In the genomic region with DNA sequence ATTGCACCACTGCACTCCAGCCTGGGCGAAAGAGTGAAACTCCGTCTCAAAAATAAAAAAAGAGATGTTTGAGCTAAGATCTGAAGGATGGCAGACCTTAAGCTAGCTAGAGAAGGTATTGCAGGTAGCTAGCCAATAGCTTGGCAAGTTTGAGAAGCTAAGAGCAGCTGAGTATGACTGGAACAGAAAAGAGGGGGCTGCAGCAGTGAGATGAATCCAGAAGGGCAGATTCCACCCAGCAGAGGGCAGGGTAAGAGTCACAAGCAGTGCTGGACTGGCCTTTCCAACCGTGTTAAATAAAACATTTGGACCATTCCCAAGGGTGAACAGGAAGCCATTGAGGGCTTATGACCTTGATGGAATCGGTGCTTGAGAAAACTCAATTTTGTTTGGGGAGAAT, we compare ENCODE assay signal across 5 cellular contexts. TPM values are rescaled to one million over a fixed set of nuclear protein-coding genes. Genes with fewer than 3 reads are reported as not detected.
DNase-seq lines count a peak whose midpoint lies in the region; ATAC-seq, FAIRE-seq and TF ChIP-seq lines count a peak whose summit lies in the region.

No MANE protein-coding gene starts in this region.

- H3K27ac ChIP-seq in K562 (ENCODE audit: extremely low read depth, low read depth, low read length) (no peak overlapping the region), pancreas (no peak overlapping the region)

- WGBS in K562 (ENCODE audit: insufficient coverage, low coverage, missing lambda C conversion rate): 58% methylated on average over 4 of the region's 4 CpGs
- WGBS in pancreas, 2 donors: 44 to 46% methylated on average over 4 of the region's 4 CpGs

- peaks cover 23% of the 10 kb centered on the region; the same call in 1 of the 3 replicates for H3K36me3 ChIP-seq in K562 (ENCODE audit: control insufficient read depth, insufficient read depth, low read length)
- peaks cover 0 to 5% (median 0%) of the 10 kb centered on the region in 3 donors for H3K36me3 ChIP-seq in pancreas

- in situ Hi-C loops in K562 (cut with MboI): no loop called here

- H3K27me3 ChIP-seq in K562 (ENCODE audit: control insufficient read depth in 2 of 2, insufficient read depth in 2 of 2, low read length in 2 of 2) (no peaks in the 10 kb centered on the region), pancreas (no peaks in the 10 kb centered on the region)

- TF ChIP-seq CTCF in K562 (IDR thresholded peaks at IDR 0.05 in 2 of 3, conservative IDR thresholded peaks at IDR 0.05 in 1 of 3; ENCODE audit: insufficient read depth in 2 of 3, low read depth in 1 of 3, low read length in 3 of 3) (peak; percentile 53 to 60 (median 56); a peak in 5 of 6 replicates), pancreas (IDR thresholded peaks at IDR 0.05) (peak in 1 of 4 donors; percentile 20)

- H3K36me3 Mint-ChIP-seq in IgD-negative memory B cell: peaks cover 1% of the 10 kb centered on the region

- H3K27me3 Mint-ChIP-seq in IgD-negative memory B cell: no peaks in the 10 kb centered on the region

- peak overlapping the region in 1 of 4 donors; percentile 57 for H3K4me3 Mint-ChIP-seq in IgD-negative memory B cell

- no peak overlapping the region for H2AFZ ChIP-seq in K562 (ENCODE audit: low read depth, low read length)

- DNase-seq in K562 (ENCODE audit: extremely low read depth in 1 of 4, low spot score in 3 of 4) (peak in 2 of 4 experiments; percentile 41 to 59), pancreas (peak in 1 of 6 donors; percentile 33), NCI-H2107 treated with DMSO at 0.1 percent for 48 hours (lab: John Stamatoyannopoulos, UW; ENCODE audit: unreplicated experiment) (no peak)

- ATAC-seq in K562 (peak; percentile 96), pancreas (peak; percentile 49 to 79 (median 70)), GM18520 (IDR thresholded peaks at IDR 0.05; ENCODE audit: unreplicated experiment) (no peak)

- FAIRE-seq in K562 (lab: Jason Lieb, UNC): peak; percentile 75
- no peak for FAIRE-seq in pancreas (lab: Jason Lieb, UNC)

- H4K20me1 ChIP-seq in K562 (replicated peaks; ENCODE audit: control insufficient read depth, insufficient read depth, low read length): no peaks in the 10 kb centered on the region

- BruUV-seq in K562 (replicated peaks; lab: Mats Ljungman, UMichigan): no TSS peak

- peaks cover 10 to 17% (median 12%) of the 10 kb centered on the region in 3 donors for H3K4me1 Mint-ChIP-seq in IgD-negative memory B cell

- H3K9me3 Mint-ChIP-seq in IgD-negative memory B cell: no peaks in the 10 kb centered on the region

- H3K9me3 ChIP-seq in K562 (replicated peaks; ENCODE audit: control insufficient read depth, insufficient read depth, low read depth, low read length) (no peaks in the 10 kb centered on the region), pancreas (no peaks in the 10 kb centered on the region)

- H3K27ac Mint-ChIP-seq in IgD-negative memory B cell: peak overlapping the region in 2 of 3 donors; percentile 22 to 68

- POLR2A ChIA-PET in K562 (lab: Yijun Ruan, JAX): interaction anchor here (0.9 to 1.4 kb wide), 3 partner anchors 11 to 86 kb away, joined by 3 to 4 read pairs (median 3); no protein-coding TSS in a partner anchor

- CTCF ChIA-PET in K562 (lab: Yijun Ruan, JAX; ENCODE audit: low intra/inter-chr PET ratio): interaction anchor here (0.6 to 0.7 kb wide), 2 partner anchors 58 to 153 kb away, joined by 3 to 4 read pairs; no protein-coding TSS in a partner anchor

- H3K9ac ChIP-seq in K562 (ENCODE audit: insufficient read depth in 1 of 2, low read depth in 2 of 2, low read length in 2 of 2): no peak overlapping the region

- no peak for TF ChIP-seq POLR2A in K562 (conservative IDR thresholded peaks at IDR 0.05)

- intact Hi-C loops in K562 (cut with micrococcal nuclease): loop anchor here (5.0 kb wide), 1 partner anchor 157 kb away; no protein-coding TSS in a partner anchor
- intact Hi-C loops in pancreas (cut with DNase I): no loop called here

- H3K79me2 ChIP-seq in K562 (ENCODE audit: control insufficient read depth, insufficient read depth, low read length): no peaks in the 10 kb centered on the region

- peaks cover 2 to 3% of the 10 kb centered on the region in 2 experiments; a peak in 4 of 5 replicates for H3K4me1 ChIP-seq in K562 (replicated peaks in 1 of 2; ENCODE audit: control insufficient read depth in 2 of 2, insufficient read depth in 2 of 2, low read length in 2 of 2)
- H3K4me1 ChIP-seq in pancreas: peaks cover 0 to 6% (median 0%) of the 10 kb centered on the region in 3 donors

- TF ChIP-seq RAD21 in K562 (CRISPR knock-in tag; conservative IDR thresholded peaks at IDR 0.05 in 1 of 2, IDR thresholded peaks at IDR 0.05 in 1 of 2): peak in 1 of 2 experiments; percentile 46; a peak in 2 of 4 replicates

- H3K9me1 ChIP-seq in K562 (ENCODE audit: control insufficient read depth, insufficient read depth, low read length): no peaks in the 10 kb centered on the region

- no peak for TF ChIP-seq EP300 in K562 (IDR thresholded peaks at IDR 0.05; ENCODE audit: low read length)

- no peak overlapping the region for H3K4me2 ChIP-seq in K562 (ENCODE audit: insufficient read depth, low read length)

- H3K4me3 ChIP-seq in K562 (no peak overlapping the region), pancreas (no peak overlapping the region)

RNA-seq across cellular contexts. Expression of a gene that starts 5.7 kb away (rescaled TPM):
- polyA plus RNA-seq in IgD-negative memory B cell (14.5 TPM), K562 (2011; rRNA removed) (25.4 and 30.6 TPM in 2 replicates), K562 (2014; fragmentation: Illumina TruSeq; extraction: Trizol) (14.9 and 19.6 TPM in 2 replicates), K562 (2014; fragmentation: Nextera tagmentation; extraction: Ambion mirVana) (1 to 10 TPM; 5.1 to 7.6 TPM), K562 (2014; rRNA removed) (11.3 and 15.0 TPM in 2 replicates), pancreas (1 to 10 TPM; 6.1 to 8.9 TPM)
- 97.0 and 121 TPM in 2 replicates for total RNA-seq in K562 (2011; cell fraction: chromatin; rRNA removed; ENCODE audit: low replicate concordance)
- total RNA-seq in K562 (2011; cell fraction: nucleolus; rRNA removed): 54.0 and 57.9 TPM in 2 replicates
- 82.9 and 126 TPM in 2 replicates for total RNA-seq in K562 (2011; cell fraction: nucleoplasm; rRNA removed)
- total RNA-seq in K562 (2014; rRNA removed) (13.8 and 19.7 TPM in 2 replicates), K562 (2014; rRNA removed; fragmentation: Illumina TruSeq; extraction: Trizol) (12.9 and 13.5 TPM in 2 replicates), K562 (2015; rRNA removed; fragmentation: Illumina TruSeq; extraction: Trizol) (13.1 and 15.7 TPM in 2 replicates), K562 (2021) (13.8 and 14.1 TPM in 2 replicates), pancreas (1 to 10 TPM; 2.8 to 7.3 (median 4.2) TPM)
- polyA plus RNA-seq in K562 (2011; cell fraction: cytosol; rRNA removed): 17.8 and 22.0 TPM in 2 replicates
- 54.6 and 63.5 TPM in 2 replicates for polyA plus RNA-seq in K562 (2011; cell fraction: nucleus; rRNA removed)
- polyA plus RNA-seq in K562 (2012): 10.0 and 12.1 TPM in 2 replicates
- polyA minus RNA-seq in K562 (2011; rRNA and poly(A)+ RNA removed): 33.5 and 33.7 TPM in 2 replicates
- polyA minus RNA-seq in K562 (2011; cell fraction: cytosol; rRNA and poly(A)+ RNA removed): 16.2 and 19.0 TPM in 2 replicates
- 21.9 and 37.4 TPM in 2 replicates for polyA minus RNA-seq in K562 (2011; cell fraction: nucleus; rRNA and poly(A)+ RNA removed)

RNA-seq across cellular contexts. Expression of a gene that starts 46.7 kb away (rescaled TPM):
- polyA plus RNA-seq in IgD-negative memory B cell: 0.45 TPM
- 3.8 and 8.9 TPM in 2 replicates for total RNA-seq in K562 (2011; cell fraction: chromatin; rRNA removed; ENCODE audit: low replicate concordance)
- 5.1 and 5.7 TPM in 2 replicates for total RNA-seq in K562 (2011; cell fraction: nucleolus; rRNA removed)
- 3.6 and 4.6 TPM in 2 replicates for total RNA-seq in K562 (2011; cell fraction: nucleoplasm; rRNA removed)
- total RNA-seq in K562 (2014; rRNA removed): 0.91 and 2.1 TPM in 2 replicates
- total RNA-seq in K562 (2014; rRNA removed; fragmentation: Illumina TruSeq; extraction: Trizol): 0.67 and 0.91 TPM in 2 replicates
- total RNA-seq in K562 (2015; rRNA removed; fragmentation: Illumina TruSeq; extraction: Trizol): 1.1 TPM in 2 replicates
- 1.5 and 1.8 TPM in 2 replicates for total RNA-seq in K562 (2021)
- 1.5 TPM in 2 replicates for polyA plus RNA-seq in K562 (2011; rRNA removed)
- polyA plus RNA-seq in K562 (2011; cell fraction: cytosol; rRNA removed): 2.2 and 3.4 TPM in 2 replicates
- polyA plus RNA-seq in K562 (2011; cell fraction: nucleus; rRNA removed): 5.1 and 5.6 TPM in 2 replicates
- 1.1 and 3.5 TPM in 2 replicates for polyA plus RNA-seq in K562 (2012)
- 0.90 and 1.1 TPM in 2 replicates for polyA plus RNA-seq in K562 (2014; fragmentation: Illumina TruSeq; extraction: Trizol)
- polyA plus RNA-seq in K562 (2014; fragmentation: Nextera tagmentation; extraction: Ambion mirVana): under 1 TPM in 1 of 2 experiments, not detected in 1; 0.01 TPM
- 1.6 TPM in 2 replicates for polyA plus RNA-seq in K562 (2014; rRNA removed)
- polyA minus RNA-seq in K562 (2011; rRNA and poly(A)+ RNA removed): 0.72 and 1.4 TPM in 2 replicates
- polyA minus RNA-seq in K562 (2011; cell fraction: cytosol; rRNA and poly(A)+ RNA removed): 1.0 and 1.5 TPM in 2 replicates
- 1.6 and 1.8 TPM in 2 replicates for polyA minus RNA-seq in K562 (2011; cell fraction: nucleus; rRNA and poly(A)+ RNA removed)
- 1 to 10 TPM; 1.8 to 5.1 (median 3.5) TPM for total RNA-seq in pancreas
- polyA plus RNA-seq in pancreas: 1 to 10 TPM; 3.0 to 9.3 TPM

RNA-seq across cellular contexts. Expression of a gene that starts 55.6 kb away (rescaled TPM):
- 103 TPM for polyA plus RNA-seq in IgD-negative memory B cell
- total RNA-seq in K562 (2011; cell fraction: chromatin; rRNA removed; ENCODE audit: low replicate concordance): 5.6 and 25.1 TPM in 2 replicates
- 16.8 and 18.2 TPM in 2 replicates for total RNA-seq in K562 (2011; cell fraction: nucleolus; rRNA removed)
- 10.2 and 12.4 TPM in 2 replicates for total RNA-seq in K562 (2011; cell fraction: nucleoplasm; rRNA removed)
- total RNA-seq in K562 (2014; rRNA removed): 11.9 and 18.0 TPM in 2 replicates
- total RNA-seq in K562 (2014; rRNA removed; fragmentation: Illumina TruSeq; extraction: Trizol): 2.9 and 3.0 TPM in 2 replicates
- total RNA-seq in K562 (2015; rRNA removed; fragmentation: Illumina TruSeq; extraction: Trizol): 5.4 and 5.6 TPM in 2 replicates
- total RNA-seq in K562 (2021): 11.8 and 12.2 TPM in 2 replicates
- polyA plus RNA-seq in K562 (2011; rRNA removed): 8.3 and 8.8 TPM in 2 replicates
- 9.2 and 19.6 TPM in 2 replicates for polyA plus RNA-seq in K562 (2011; cell fraction: cytosol; rRNA removed)
- 21.1 and 36.4 TPM in 2 replicates for polyA plus RNA-seq in K562 (2011; cell fraction: nucleus; rRNA removed)
- polyA plus RNA-seq in K562 (2012): 13.6 and 18.6 TPM in 2 replicates
- 3.0 and 5.2 TPM in 2 replicates for polyA plus RNA-seq in K562 (2014; fragmentation: Illumina TruSeq; extraction: Trizol)
- polyA plus RNA-seq in K562 (2014; fragmentation: Nextera tagmentation; extraction: Ambion mirVana): 1 to 10 TPM in 1 of 2 experiments, under 1 TPM in 1; 0.76 to 1.7 TPM
- 14.6 and 17.1 TPM in 2 replicates for polyA plus RNA-seq in K562 (2014; rRNA removed)
- 0.69 and 1.9 TPM in 2 replicates for polyA minus RNA-seq in K562 (2011; rRNA and poly(A)+ RNA removed)
- 4.7 and 4.9 TPM in 2 replicates for polyA minus RNA-seq in K562 (2011; cell fraction: cytosol; rRNA and poly(A)+ RNA removed)
- 4.3 and 5.3 TPM in 2 replicates for polyA minus RNA-seq in K562 (2011; cell fraction: nucleus; rRNA and poly(A)+ RNA removed)
- total RNA-seq in pancreas: 10 to 100 TPM in 4 of 6 donors, 1 to 10 TPM in 2; 9.4 to 17.4 (median 11.5) TPM
- polyA plus RNA-seq in pancreas: 10 to 100 TPM; 21.3 to 33.3 TPM

RNA-seq across cellular contexts. Expression of a gene that starts 55.7 kb away (rescaled TPM):
- polyA plus RNA-seq in IgD-negative memory B cell (3.7 TPM), K562 (2011; rRNA removed) (10.9 and 18.2 TPM in 2 replicates), K562 (2014; fragmentation: Illumina TruSeq; extraction: Trizol) (4.4 and 7.4 TPM in 2 replicates), K562 (2014; fragmentation: Nextera tagmentation; extraction: Ambion mirVana) (under 1 TPM in 1 of 2 experiments, not detected in 1; 0.08 TPM), K562 (2014; rRNA removed) (28.2 and 28.8 TPM in 2 replicates), pancreas (10 to 100 TPM; 41.6 to 86.2 TPM)
- 108 and 283 TPM in 2 replicates for total RNA-seq in K562 (2011; cell fraction: chromatin; rRNA removed; ENCODE audit: low replicate concordance)
- 168 and 184 TPM in 2 replicates for total RNA-seq in K562 (2011; cell fraction: nucleolus; rRNA removed)
- 119 and 131 TPM in 2 replicates for total RNA-seq in K562 (2011; cell fraction: nucleoplasm; rRNA removed)
- total RNA-seq in K562 (2014; rRNA removed) (12.5 and 14.5 TPM in 2 replicates), K562 (2014; rRNA removed; fragmentation: Illumina TruSeq; extraction: Trizol) (4.0 and 4.7 TPM in 2 replicates), K562 (2015; rRNA removed; fragmentation: Illumina TruSeq; extraction: Trizol) (5.4 and 5.8 TPM in 2 replicates), K562 (2021) (17.6 and 22.1 TPM in 2 replicates), pancreas (10 to 100 TPM; 12.9 to 31.7 (median 24.2) TPM)
- 11.7 and 21.7 TPM in 2 replicates for polyA plus RNA-seq in K562 (2011; cell fraction: cytosol; rRNA removed)
- 80.6 and 125 TPM in 2 replicates for polyA plus RNA-seq in K562 (2011; cell fraction: nucleus; rRNA removed)
- polyA plus RNA-seq in K562 (2012): 12.5 and 25.8 TPM in 2 replicates
- 2.8 and 5.3 TPM in 2 replicates for polyA minus RNA-seq in K562 (2011; rRNA and poly(A)+ RNA removed)
- 4.2 and 5.6 TPM in 2 replicates for polyA minus RNA-seq in K562 (2011; cell fraction: cytosol; rRNA and poly(A)+ RNA removed)
- polyA minus RNA-seq in K562 (2011; cell fraction: nucleus; rRNA and poly(A)+ RNA removed): 22.2 and 24.5 TPM in 2 replicates
